Comparison of ENCODE assay signal across 16 cellular contexts in the genomic region with DNA sequence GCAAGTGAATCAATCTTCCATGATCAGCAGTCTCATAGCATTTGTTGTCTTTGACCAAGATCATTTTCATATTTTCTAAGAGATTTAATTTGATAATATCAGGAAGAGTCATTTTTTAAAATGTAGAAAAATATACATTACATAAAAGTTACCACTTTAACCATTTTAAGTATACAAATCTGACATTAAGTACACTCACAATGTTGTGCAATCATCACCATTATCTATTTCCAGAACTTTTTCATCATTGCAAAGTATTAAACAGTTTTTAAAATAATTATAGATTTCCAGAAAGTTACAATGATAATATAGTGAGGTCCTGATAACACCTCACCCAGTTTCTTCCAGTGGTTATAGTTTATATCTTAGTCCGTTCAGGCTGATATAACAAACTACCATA.
A peak's percentile ranks its signal among the peaks of the same experiment; 100 is the strongest.
DNase-seq lines count a peak whose midpoint lies in the region; ATAC-seq, FAIRE-seq and TF ChIP-seq lines count a peak whose summit lies in the region.
"Had no signal": no experiment of that assay in that cellular context is flagged by ENCODE, and none has a peak within 500 bp of the region (broad histone marks: within the 10 kb centered on the region; RNA-seq: fewer than 3 reads in every experiment).

No MANE protein-coding gene starts in this region.

- ATAC-seq in heart right ventricle, result no peak

- H3K36me3 ChIP-seq in left ventricle myocardium inferior (no peaks in the 10 kb centered on the region), heart right ventricle (no peaks in the 10 kb centered on the region), kidney (ENCODE audit: control insufficient read depth in 1 of 2, insufficient read depth in 2 of 2, low read length in 2 of 2) (no peaks in the 10 kb centered on the region), small intestine (ENCODE audit: control insufficient read depth in 2 of 2, insufficient read depth in 2 of 2, low read length in 2 of 2) (no peaks in the 10 kb centered on the region)
- H3K36me3 ChIP-seq: BLaER1 treated with 17β-estradiol and CSF1 and Interleukin-3, amounts not matched to agents 10 nM and 100 nM had no signal

- intact Hi-C loops in left ventricle myocardium inferior (cut with micrococcal nuclease), result no loop called here
- intact Hi-C loops in heart right ventricle (cut with DNase I), result no loop called here
- intact Hi-C loops in kidney (cut with DNase I), result no loop called here

- no peak for DNase-seq in left ventricle myocardium inferior
- DNase-seq in heart right ventricle, result no peak
- DNase-seq in kidney, result no peak
- DNase-seq in small intestine, result no peak
- no peak for DNase-seq in KBM-7
- DNase-seq in NCI-H2107 treated with DMSO at 0.1 percent for 48 hours (lab: John Stamatoyannopoulos, UW; ENCODE audit: unreplicated experiment), result no peak
- DNase-seq in activated naive CD4-positive, alpha-beta T cell (lab: John Stamatoyannopoulos, UW), result no peak
- DNase-seq: 8988T; ACHN; Calu3; CD4-positive, alpha-beta T cell; DMS 273 treated with DMSO at 0.1 percent for 48 hours; GOT3; H9 had no signal

- H3K9ac ChIP-seq in kidney (ENCODE audit: low read length in 2 of 2), result no peak overlapping the region
- H3K9ac ChIP-seq: BLaER1 treated with 17β-estradiol and CSF1 and Interleukin-3, amounts not matched to agents 10 nM and 100 nM had no signal

- H3K4me3 ChIP-seq in left ventricle myocardium inferior (no peak overlapping the region), heart right ventricle (no peak overlapping the region), kidney (ENCODE audit: low read length in 2 of 2) (no peak overlapping the region), small intestine (ENCODE audit: low read depth in 1 of 2, low read length in 2 of 2) (no peak overlapping the region)
- H3K4me3 ChIP-seq: BLaER1 treated with 17β-estradiol and CSF1 and Interleukin-3, amounts not matched to agents 10 nM and 100 nM had no signal

- H3K4me1 ChIP-seq in left ventricle myocardium inferior, result peaks cover 33% of the 10 kb centered on the region
- H3K4me1 ChIP-seq in heart right ventricle, result peaks cover 0 to 37% (median 17%) of the 10 kb centered on the region in 9 donors
- H3K4me1 ChIP-seq in kidney (ENCODE audit: control insufficient read depth in 1 of 2, insufficient read depth in 1 of 2, low read depth in 1 of 2, low read length in 2 of 2), result no peaks in the 10 kb centered on the region
- no peaks in the 10 kb centered on the region for H3K4me1 ChIP-seq in small intestine (ENCODE audit: control insufficient read depth in 2 of 2, insufficient read depth in 1 of 2, low read depth in 1 of 2, low read length in 1 of 2)

- H3K27ac ChIP-seq in left ventricle myocardium inferior (replicated peaks) (peak overlapping the region; percentile 56), heart right ventricle (peak overlapping the region in 5 of 10 donors; percentile 33 to 70 (median 57)), VCaP (peak overlapping the region; percentile 66), kidney (ENCODE audit: low read depth in 2 of 2, low read length in 2 of 2) (no peak overlapping the region), small intestine (ENCODE audit: low read depth in 1 of 2, low read length in 1 of 2) (no peak overlapping the region)
- H3K27ac ChIP-seq: BLaER1 treated with 17β-estradiol and CSF1 and Interleukin-3, amounts not matched to agents 10 nM and 100 nM had no signal

- in situ Hi-C loops in KBM-7 (cut with MboI; ENCODE audit: low pct_unique_long_range_greater_than_20kb, low sequenced_read_pairs), result no loop called here

- TF ChIP-seq CTCF in left ventricle myocardium inferior (IDR thresholded peaks at IDR 0.05; ENCODE audit: borderline replicate concordance) (no peak), heart right ventricle (IDR thresholded peaks at IDR 0.05) (no peak), VCaP (conservative IDR thresholded peaks at IDR 0.05) (0 out of 2 replicates have a peak, but pooled peaks have one; percentile 17), kidney (IDR thresholded peaks at IDR 0.05; ENCODE audit: borderline replicate concordance, extremely low read depth, insufficient read depth) (no peak)

- WGBS in heart right ventricle, 2 donors, result 84 to 91% methylated on average over 1 of the region's 1 CpG
- WGBS in small intestine, 3 donors, result 47 to 65% (median 63%) methylated on average over 1 of the region's 1 CpG

- H3K27me3 ChIP-seq in left ventricle myocardium inferior (ENCODE audit: low read depth) (no peaks in the 10 kb centered on the region), heart right ventricle (no peaks in the 10 kb centered on the region), small intestine (ENCODE audit: control insufficient read depth in 2 of 2, insufficient read depth in 2 of 2, low read length in 2 of 2) (no peaks in the 10 kb centered on the region)
- H3K27me3 ChIP-seq: BLaER1 treated with 17β-estradiol and CSF1 and Interleukin-3, amounts not matched to agents 10 nM and 100 nM had no signal

- FAIRE-seq in kidney (lab: Jason Lieb, UNC) (peak; percentile 75), small intestine (lab: Jason Lieb, UNC) (peak; percentile 44)

- H3K9me3 ChIP-seq in left ventricle myocardium inferior (replicated peaks) (peaks cover 17% of the 10 kb centered on the region), heart right ventricle (peaks cover 0 to 20% (median 0%) of the 10 kb centered on the region in 11 donors), kidney (ENCODE audit: control insufficient read depth in 1 of 2, low read length in 2 of 2) (peaks cover 0 to 5% of the 10 kb centered on the region in 2 donors), small intestine (ENCODE audit: control insufficient read depth, low read depth) (no peaks in the 10 kb centered on the region)

Comparison
In these comparisons a context has a peak if more than half of its experiments do, and no peak if none do; other contexts are left out.
1. H3K27ac ChIP-seq: peak in left ventricle myocardium inferior (single experiment) and VCaP (single experiment); none in kidney (0 of 2) and small intestine (0 of 2).